In the genomic region with DNA sequence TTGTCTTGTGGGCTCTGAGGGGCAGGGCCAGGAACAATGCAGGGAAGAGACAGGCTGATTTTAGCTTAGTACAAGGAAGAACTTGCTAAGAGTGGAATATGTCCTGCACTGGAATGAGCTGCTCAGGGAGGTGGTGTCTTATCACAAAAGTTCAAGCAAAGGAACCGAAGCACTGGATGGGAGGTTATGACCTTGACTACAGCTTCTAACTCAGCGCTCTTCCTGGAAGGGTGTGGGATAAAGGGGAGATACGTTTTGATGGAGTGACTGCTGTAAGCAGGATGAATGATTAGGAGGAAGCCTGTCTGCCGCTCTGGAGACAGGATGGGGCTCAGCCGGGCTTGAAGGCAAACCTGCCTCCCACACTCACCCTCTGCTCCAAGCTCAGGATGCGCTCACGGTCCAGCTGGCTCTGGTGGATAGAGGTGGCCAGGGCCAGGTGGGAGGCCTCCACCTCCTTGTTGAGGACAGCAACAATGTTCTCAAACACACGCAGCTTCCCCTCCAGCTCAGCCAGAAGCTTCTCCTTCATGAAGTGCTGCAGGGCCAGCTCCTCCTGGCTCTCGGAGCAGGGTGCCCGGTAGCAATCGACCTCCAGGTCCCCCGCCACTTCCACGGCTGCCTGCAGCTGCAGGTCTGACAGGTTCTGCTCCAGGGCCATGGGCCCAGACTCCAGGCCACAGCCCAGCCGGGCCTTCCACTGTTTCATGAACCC, we compare ENCODE assay signal across 16 cellular contexts. TPM values are rescaled to one million over a fixed set of nuclear protein-coding genes. Genes with fewer than 3 reads are reported as not detected.
DNase-seq lines count a peak whose midpoint lies in the region; ATAC-seq and TF ChIP-seq lines count a peak whose summit lies in the region.
"Had no signal": no experiment of that assay in that cellular context is flagged by ENCODE, and none has a peak within 500 bp of the region (broad histone marks: within the 10 kb centered on the region; RNA-seq: fewer than 3 reads in every experiment).

No MANE protein-coding gene starts in this region.

- intact Hi-C loops in CD4-positive, alpha-beta memory T cell (cut with micrococcal nuclease): no loop called here
- intact Hi-C loops in activated T-helper 1 cell treated with anti-CD3 and anti-CD28 coated beads, Interleukin-12 subunit alpha, Interleukin-12 subunit beta, Interleukin-2, Interleukin-4 antibody, amounts not matched to agents 30 ng/mL and 10 ng/mL and 1 ng/mL, durations not matched to agents 14 hours and 24 hours and 36 hours (cut with micrococcal nuclease): no loop called here
- intact Hi-C loops in ovary (cut with DNase I): no loop called here

- no peak overlapping the region for H3K4me2 ChIP-seq in MM.1S (ENCODE audit: low read depth, low read length)

- 59 to 63% (median 61%) methylated on average over 14 of the region's 14 CpGs for WGBS in ovary, 3 donors

- H2AFZ ChIP-seq in MM.1S (ENCODE audit: low read length): no peak overlapping the region

- H3K9me3 ChIP-seq in CD4-positive, alpha-beta memory T cell (ENCODE audit: control insufficient read depth in 1 of 2, low read length in 2 of 2): no peaks in the 10 kb centered on the region
- H3K9me3 ChIP-seq in MM.1S (replicated peaks; ENCODE audit: insufficient read depth, low read length): no peaks in the 10 kb centered on the region
- no peaks in the 10 kb centered on the region for H3K9me3 ChIP-seq in ovary

- H3K79me2 ChIP-seq in MM.1S (ENCODE audit: low read length): no peaks in the 10 kb centered on the region

- CTCF ChIA-PET in CD4-positive, alpha-beta memory T cell (lab: Charles Lee; ENCODE audit: partially characterized antibody): interaction anchor here (1.1 to 3.6 kb wide), 5 partner anchors 9 to 24 kb away, joined by 3 to 16 read pairs (median 7); no protein-coding TSS in a partner anchor

- H3K36me3 ChIP-seq in CD4-positive, alpha-beta memory T cell (ENCODE audit: insufficient read depth, low read length): peaks cover 76% of the 10 kb centered on the region
- H3K36me3 ChIP-seq in MM.1S (replicated peaks; ENCODE audit: insufficient read depth, low read length) (no peaks in the 10 kb centered on the region), ovary (no peaks in the 10 kb centered on the region)

- no peak for TF ChIP-seq EP300 in ovary (IDR thresholded peaks at IDR 0.05)

- no peaks in the 10 kb centered on the region for H3K27me3 Mint-ChIP-seq in T-helper 1 cell treated with Interleukin-12 subunit alpha and Interleukin-12 subunit beta and Interleukin-4 antibody, amounts not matched to agents 30 μg/mL and 1 μg/mL, for 36 hours (ENCODE audit: low read depth)
- no peaks in the 10 kb centered on the region for H3K27me3 Mint-ChIP-seq in CD4-positive, alpha-beta memory T cell
- no peaks in the 10 kb centered on the region for H3K27me3 Mint-ChIP-seq in activated T-helper 1 cell treated with anti-CD3 and anti-CD28 coated beads, Interleukin-12 subunit alpha, Interleukin-12 subunit beta, Interleukin-2, Interleukin-4 antibody, amounts not matched to agents 30 ng/mL and 10 ng/mL and 1 ng/mL, durations not matched to agents 14 hours and 24 hours and 36 hours (ENCODE audit: insufficient read depth)

- H3F3A ChIP-seq in MM.1S (ENCODE audit: insufficient read depth, low read length): no peaks in the 10 kb centered on the region

- peak overlapping the region; percentile 21 for H3K27ac ChIP-seq in CD4-positive, alpha-beta memory T cell (ENCODE audit: low read depth, low read length)
- H3K27ac ChIP-seq in layer of hippocampus (ENCODE audit: low read depth, low read length) (peak overlapping the region; percentile 95), MM.1S (ENCODE audit: low read length) (no peak overlapping the region), ovary (no peak overlapping the region)
- H3K27ac ChIP-seq: 22Rv1 had no signal

- H3K9ac ChIP-seq in MM.1S (ENCODE audit: low read length): no peak overlapping the region

- no peak for TF ChIP-seq POLR2A in ovary (IDR thresholded peaks at IDR 0.05)

- H3K27me3 ChIP-seq in CD4-positive, alpha-beta memory T cell (ENCODE audit: insufficient read depth, low read length): no peaks in the 10 kb centered on the region
- H3K27me3 ChIP-seq in layer of hippocampus (ENCODE audit: control insufficient read depth, insufficient read depth, low read length): no peaks in the 10 kb centered on the region
- no peaks in the 10 kb centered on the region for H3K27me3 ChIP-seq in MM.1S (replicated peaks; ENCODE audit: insufficient read depth, low read length)
- no peaks in the 10 kb centered on the region for H3K27me3 ChIP-seq in ovary

- H4K20me1 ChIP-seq in MM.1S (ENCODE audit: insufficient read depth, low read length): no peaks in the 10 kb centered on the region

- DNase-seq in T-helper 1 cell: no peak
- no peak for DNase-seq in CD4-positive, alpha-beta memory T cell
- no peak for DNase-seq in activated T-helper 1 cell treated with anti-CD3 and anti-CD28 coated beads, Interleukin-12 subunit alpha, Interleukin-12 subunit beta, Interleukin-2, Interleukin-4 antibody, amounts not matched to agents 30 ng/mL and 10 ng/mL and 1 ng/mL, durations not matched to agents 14 hours and 24 hours and 36 hours (ENCODE audit: low spot score)
- DNase-seq in MM.1S: no peak
- no peak for DNase-seq in ovary
- DNase-seq: activated gamma-delta T cell treated with Interleukin-2 at 50 U/mL for 16 hours, GOT3, NCI-H1048, NCI-H2081 treated with DMSO at 0.1 percent for 48 hours, NCI-H510A treated with DMSO at 0.1 percent for 48 hours, Right ventricle myocardium superior had no signal

- peaks cover 77% of the 10 kb centered on the region for H3K36me3 Mint-ChIP-seq in T-helper 1 cell treated with Interleukin-12 subunit alpha and Interleukin-12 subunit beta and Interleukin-4 antibody, amounts not matched to agents 30 μg/mL and 1 μg/mL, for 36 hours (ENCODE audit: low read depth)
- H3K36me3 Mint-ChIP-seq in CD4-positive, alpha-beta memory T cell: peaks cover 72 to 83% of the 10 kb centered on the region in 2 donors
- peaks cover 80% of the 10 kb centered on the region for H3K36me3 Mint-ChIP-seq in activated T-helper 1 cell treated with anti-CD3 and anti-CD28 coated beads, Interleukin-12 subunit alpha, Interleukin-12 subunit beta, Interleukin-2, Interleukin-4 antibody, amounts not matched to agents 30 ng/mL and 10 ng/mL and 1 ng/mL, durations not matched to agents 14 hours and 24 hours and 36 hours (ENCODE audit: low read depth)

- peak overlapping the region; percentile 67 for H3K27ac Mint-ChIP-seq in T-helper 1 cell treated with Interleukin-12 subunit alpha and Interleukin-12 subunit beta and Interleukin-4 antibody, amounts not matched to agents 30 μg/mL and 1 μg/mL, for 36 hours
- peak overlapping the region; percentile 67 to 96 (median 87) for H3K27ac Mint-ChIP-seq in CD4-positive, alpha-beta memory T cell
- H3K27ac Mint-ChIP-seq in activated T-helper 1 cell treated with anti-CD3 and anti-CD28 coated beads, Interleukin-12 subunit alpha, Interleukin-12 subunit beta, Interleukin-2, Interleukin-4 antibody, amounts not matched to agents 30 ng/mL and 10 ng/mL and 1 ng/mL, durations not matched to agents 14 hours and 24 hours and 36 hours: peak overlapping the region; percentile 40
- H3K27ac Mint-ChIP-seq: nephron had no signal

- H3K4me3 ChIP-seq in CD4-positive, alpha-beta memory T cell (ENCODE audit: low read length in 2 of 2): no peak overlapping the region
- H3K4me3 ChIP-seq in MM.1S (ENCODE audit: low read length) (no peak overlapping the region), ovary (no peak overlapping the region)

- no peak overlapping the region for H3K4me3 Mint-ChIP-seq in T-helper 1 cell treated with Interleukin-12 subunit alpha and Interleukin-12 subunit beta and Interleukin-4 antibody, amounts not matched to agents 30 μg/mL and 1 μg/mL, for 36 hours
- peak overlapping the region in 3 of 8 donors; percentile 34 to 52 (median 34) for H3K4me3 Mint-ChIP-seq in CD4-positive, alpha-beta memory T cell
- H3K4me3 Mint-ChIP-seq in activated T-helper 1 cell treated with anti-CD3 and anti-CD28 coated beads, Interleukin-12 subunit alpha, Interleukin-12 subunit beta, Interleukin-2, Interleukin-4 antibody, amounts not matched to agents 30 ng/mL and 10 ng/mL and 1 ng/mL, durations not matched to agents 14 hours and 24 hours and 36 hours: peak overlapping the region; percentile 4
- H3K4me3 Mint-ChIP-seq: nephron had no signal

- TF ChIP-seq CTCF in MM.1S (IDR thresholded peaks at IDR 0.05; ENCODE audit: low read length) (no peak), ovary (IDR thresholded peaks at IDR 0.05) (no peak)

- H3K4me1 ChIP-seq in CD4-positive, alpha-beta memory T cell (ENCODE audit: insufficient read depth, low read length): peaks cover 87% of the 10 kb centered on the region
- H3K4me1 ChIP-seq in MM.1S (ENCODE audit: low read length) (no peaks in the 10 kb centered on the region), ovary (ENCODE audit: insufficient read depth) (peaks cover 7% of the 10 kb centered on the region)

- peaks cover 9% of the 10 kb centered on the region for H3K9me3 Mint-ChIP-seq in T-helper 1 cell treated with Interleukin-12 subunit alpha and Interleukin-12 subunit beta and Interleukin-4 antibody, amounts not matched to agents 30 μg/mL and 1 μg/mL, for 36 hours
- H3K9me3 Mint-ChIP-seq in CD4-positive, alpha-beta memory T cell: peaks cover 0 to 2% (median 0%) of the 10 kb centered on the region in 8 donors
- H3K9me3 Mint-ChIP-seq in activated T-helper 1 cell treated with anti-CD3 and anti-CD28 coated beads, Interleukin-12 subunit alpha, Interleukin-12 subunit beta, Interleukin-2, Interleukin-4 antibody, amounts not matched to agents 30 ng/mL and 10 ng/mL and 1 ng/mL, durations not matched to agents 14 hours and 24 hours and 36 hours: peaks cover 5% of the 10 kb centered on the region

- ATAC-seq in HG02571 (IDR thresholded peaks at IDR 0.05; ENCODE audit: unreplicated experiment): no peak

- POLR2A ChIA-PET in CD4-positive, alpha-beta memory T cell (lab: Charles Lee; ENCODE audit: partially characterized antibody): interaction anchor here (2.5 to 74.5 kb wide), 3 partner anchors 0 to 66 kb away, joined by 7 to 5577 read pairs (median 5577); a partner anchor contains a TSS

- peaks cover 63% of the 10 kb centered on the region for H3K4me1 Mint-ChIP-seq in T-helper 1 cell treated with Interleukin-12 subunit alpha and Interleukin-12 subunit beta and Interleukin-4 antibody, amounts not matched to agents 30 μg/mL and 1 μg/mL, for 36 hours (ENCODE audit: low read depth)
- H3K4me1 Mint-ChIP-seq in CD4-positive, alpha-beta memory T cell: peaks cover 43 to 87% (median 71%) of the 10 kb centered on the region in 4 donors
- H3K4me1 Mint-ChIP-seq in activated T-helper 1 cell treated with anti-CD3 and anti-CD28 coated beads, Interleukin-12 subunit alpha, Interleukin-12 subunit beta, Interleukin-2, Interleukin-4 antibody, amounts not matched to agents 30 ng/mL and 10 ng/mL and 1 ng/mL, durations not matched to agents 14 hours and 24 hours and 36 hours (ENCODE audit: low read depth): peaks cover 82% of the 10 kb centered on the region

- H3K9me2 ChIP-seq in MM.1S (replicated peaks; ENCODE audit: insufficient read depth, low read length): no peaks in the 10 kb centered on the region

RNA-seq across cellular contexts. Expression of a gene that starts 13.5 kb away (rescaled TPM):
- 100 to 1,000 TPM; 174 to 181 TPM for total RNA-seq in CD4-positive, alpha-beta memory T cell
- 10 to 100 TPM in 1 of 2 donors, 1 to 10 TPM in 1; 7.8 to 14.4 TPM for polyA plus RNA-seq in CD4-positive, alpha-beta memory T cell
- total RNA-seq in activated T-helper 1 cell treated with anti-CD3 and anti-CD28 coated beads, Interleukin-12 subunit alpha, Interleukin-12 subunit beta, Interleukin-2, Interleukin-4 antibody, amounts not matched to agents 30 ng/mL and 10 ng/mL and 1 ng/mL, durations not matched to agents 14 hours and 24 hours and 36 hours: 136 and 138 TPM in 2 replicates
- 1 to 10 TPM; 4.1 to 9.4 (median 5.5) TPM for total RNA-seq in ovary
- polyA plus RNA-seq in ovary: 1 to 10 TPM; 4.4 to 6.2 TPM

RNA-seq across cellular contexts. Expression of a gene that starts 36.1 kb away (rescaled TPM):
- 100 to 1,000 TPM; 194 to 201 TPM for total RNA-seq in CD4-positive, alpha-beta memory T cell
- polyA plus RNA-seq in CD4-positive, alpha-beta memory T cell: 10 to 100 TPM; 15.4 to 17.8 TPM
- total RNA-seq in activated T-helper 1 cell treated with anti-CD3 and anti-CD28 coated beads, Interleukin-12 subunit alpha, Interleukin-12 subunit beta, Interleukin-2, Interleukin-4 antibody, amounts not matched to agents 30 ng/mL and 10 ng/mL and 1 ng/mL, durations not matched to agents 14 hours and 24 hours and 36 hours: 134 and 142 TPM in 2 replicates
- 10 to 100 TPM; 16.8 to 56.0 (median 42.8) TPM for total RNA-seq in ovary
- polyA plus RNA-seq in ovary: 10 to 100 TPM; 24.1 to 26.6 TPM

Comparison
In these comparisons a context has a peak if more than half of its experiments do, and no peak if none do; other contexts are left out.
1. H3K27ac ChIP-seq: peak in CD4-positive, alpha-beta memory T cell (single experiment) and layer of hippocampus (single experiment); none in MM.1S (single experiment) and ovary (0 of 2).
2. RNA of a gene that starts 13.5 kb away (total RNA-seq): 174 to 181 TPM in CD4-positive, alpha-beta memory T cell and 136 to 138 TPM in activated T-helper 1 cell treated with anti-CD3 and anti-CD28 coated beads, Interleukin-12 subunit alpha, Interleukin-12 subunit beta, Interleukin-2, Interleukin-4 antibody, amounts not matched to agents 30 ng/mL and 10 ng/mL and 1 ng/mL, durations not matched to agents 14 hours and 24 hours and 36 hours; 4.1 to 9.4 TPM in ovary; every median in the first group is over 10 times any median in the second.
3. Peak in every context shown above with its lines, with median percentiles within 50 percentile points of each other: H3K27ac Mint-ChIP-seq.